Comparison of ENCODE assay signal across 1 cellular context in the genomic region with DNA sequence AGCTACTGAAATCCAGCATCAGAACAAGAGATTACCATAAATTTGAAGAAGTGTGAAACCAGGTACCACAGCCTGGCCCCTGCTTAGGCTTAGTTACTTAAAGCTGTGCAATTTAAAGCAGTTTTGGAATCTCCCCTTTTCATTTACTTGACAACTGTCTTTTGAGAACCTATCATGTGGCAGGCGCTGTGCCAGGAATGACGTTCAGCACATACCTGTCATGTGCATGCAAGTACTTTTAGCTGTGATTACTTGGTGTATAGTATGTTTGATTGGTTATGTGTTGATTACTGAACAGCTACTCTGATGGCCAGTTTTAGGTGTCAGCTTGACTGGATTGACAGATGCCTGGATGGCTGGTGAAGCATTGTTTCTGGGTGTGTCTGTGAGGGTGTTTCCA.
TF ChIP-seq lines count a peak whose summit lies in the region.

No MANE protein-coding gene starts in this region.

TF ChIP-seq in GM12878, 131 proteins besides CTCF, POLR2A, EP300 and RAD21:
- TF ChIP-seq ZBTB11 (CRISPR knock-in tag; IDR thresholded peaks at IDR 0.05) = no peak
- TF ChIP-seq, protein P1, sequence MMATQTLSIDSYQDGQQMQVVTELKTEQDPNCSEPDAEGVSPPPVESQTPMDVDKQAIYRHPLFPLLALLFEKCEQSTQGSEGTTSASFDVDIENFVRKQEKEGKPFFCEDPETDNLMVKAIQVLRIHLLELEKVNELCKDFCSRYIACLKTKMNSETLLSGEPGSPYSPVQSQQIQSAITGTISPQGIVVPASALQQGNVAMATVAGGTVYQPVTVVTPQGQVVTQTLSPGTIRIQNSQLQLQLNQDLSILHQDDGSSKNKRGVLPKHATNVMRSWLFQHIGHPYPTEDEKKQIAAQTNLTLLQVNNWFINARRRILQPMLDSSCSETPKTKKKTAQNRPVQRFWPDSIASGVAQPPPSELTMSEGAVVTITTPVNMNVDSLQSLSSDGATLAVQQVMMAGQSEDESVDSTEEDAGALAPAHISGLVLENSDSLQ (IDR thresholded peaks at IDR 0.05) = peak; percentile 39
- no peak for TF ChIP-seq SKIL (IDR thresholded peaks at IDR 0.05; ENCODE audit: low read depth, poor library complexity, severe bottlenecking)
- TF ChIP-seq, protein P2, sequence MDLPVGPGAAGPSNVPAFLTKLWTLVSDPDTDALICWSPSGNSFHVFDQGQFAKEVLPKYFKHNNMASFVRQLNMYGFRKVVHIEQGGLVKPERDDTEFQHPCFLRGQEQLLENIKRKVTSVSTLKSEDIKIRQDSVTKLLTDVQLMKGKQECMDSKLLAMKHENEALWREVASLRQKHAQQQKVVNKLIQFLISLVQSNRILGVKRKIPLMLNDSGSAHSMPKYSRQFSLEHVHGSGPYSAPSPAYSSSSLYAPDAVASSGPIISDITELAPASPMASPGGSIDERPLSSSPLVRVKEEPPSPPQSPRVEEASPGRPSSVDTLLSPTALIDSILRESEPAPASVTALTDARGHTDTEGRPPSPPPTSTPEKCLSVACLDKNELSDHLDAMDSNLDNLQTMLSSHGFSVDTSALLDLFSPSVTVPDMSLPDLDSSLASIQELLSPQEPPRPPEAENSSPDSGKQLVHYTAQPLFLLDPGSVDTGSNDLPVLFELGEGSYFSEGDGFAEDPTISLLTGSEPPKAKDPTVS (IDR thresholded peaks at IDR 0.05; ENCODE audit: low read depth, low read length) = no peak
- TF ChIP-seq SP1 (IDR thresholded peaks at IDR 0.05; ENCODE audit: low read depth, low read length) = no peak
- TF ChIP-seq MYB (IDR thresholded peaks at IDR 0.05; ENCODE audit: borderline replicate concordance, low read depth, low read length) = no peak
- no peak for TF ChIP-seq ZNF622 (IDR thresholded peaks at IDR 0.05)
- TF ChIP-seq TARDBP (IDR thresholded peaks at IDR 0.05; ENCODE audit: borderline replicate concordance) = no peak
- no peak for TF ChIP-seq FOXM1 (IDR thresholded peaks at IDR 0.05; ENCODE audit: low read depth, low read length)
